In the genomic region with DNA sequence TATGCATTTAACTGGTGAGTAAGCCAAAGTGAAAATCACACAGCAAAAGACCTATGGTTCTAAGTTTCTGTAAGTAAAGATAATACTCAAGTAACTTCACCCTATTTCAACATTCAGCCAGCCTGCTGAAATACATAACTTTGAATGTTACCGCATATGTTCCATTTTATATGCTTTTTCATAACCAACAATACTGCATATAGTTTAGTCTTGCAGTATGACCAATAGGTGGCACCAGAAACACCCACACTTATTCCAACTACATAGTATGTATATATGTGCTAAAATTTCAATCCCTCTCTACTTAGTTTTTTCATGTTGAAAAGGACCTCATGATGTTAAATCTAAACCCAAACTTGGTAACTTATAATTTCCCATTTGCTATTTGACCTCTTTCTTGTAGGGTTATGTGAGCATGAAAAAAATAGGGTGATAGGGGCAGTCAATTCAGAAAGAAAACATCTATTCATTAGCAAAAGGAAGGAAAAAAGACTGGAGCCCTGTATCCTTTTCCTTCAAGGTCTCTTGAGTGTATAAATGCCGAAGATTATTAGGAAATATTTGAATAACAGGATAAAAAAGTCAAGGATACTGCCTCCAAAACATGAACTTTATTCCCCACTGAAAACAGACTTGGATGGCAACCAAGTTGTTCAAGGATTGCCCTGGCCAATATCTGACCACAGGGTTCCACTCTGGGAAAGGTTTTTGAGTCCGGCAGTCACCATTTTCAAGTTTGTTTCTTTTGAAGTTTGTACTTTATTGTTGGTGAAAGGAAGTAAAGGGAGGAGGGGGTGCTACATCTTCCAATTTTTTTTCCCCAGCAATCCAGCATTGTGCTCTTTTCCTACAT, we compare ENCODE assay signal across 8 cellular contexts. TPM values are rescaled to one million over a fixed set of nuclear protein-coding genes. Genes with fewer than 3 reads are reported as not detected.
DNase-seq lines count a peak whose midpoint lies in the region; ATAC-seq and TF ChIP-seq lines count a peak whose summit lies in the region.

No MANE protein-coding gene starts in this region.

- CTCF ChIA-PET in Calu3 (lab: Charles Lee): no interaction called here

- no peak overlapping the region for H3K9ac ChIP-seq in Loucy (ENCODE audit: low read depth, low read length, poor library complexity, severe bottlenecking)
- H3K9ac ChIP-seq in neuronal stem cell (ENCODE audit: low read depth, low read length, poor library complexity): no peak overlapping the region

- no peak overlapping the region for H3K23ac ChIP-seq in neuronal stem cell (ENCODE audit: low read depth, low read length, poor library complexity)

- no peaks in the 10 kb centered on the region for H3F3A ChIP-seq in Loucy (ENCODE audit: low read depth)

- no peak overlapping the region for H2BK15ac ChIP-seq in neuronal stem cell (ENCODE audit: low read length)

- H3K27me3 ChIP-seq in Loucy (ENCODE audit: insufficient read depth, low read length, poor library complexity, severe bottlenecking): no peaks in the 10 kb centered on the region
- peaks cover 0 to 2% (median 0%) of the 10 kb centered on the region in 3 experiments for H3K27me3 ChIP-seq in neuronal stem cell (ENCODE audit: control insufficient read depth in 3 of 3, insufficient read depth in 3 of 3, low read depth in 1 of 3, low read length in 3 of 3)

- peak; percentile 83 for ATAC-seq in GM19035 (IDR thresholded peaks at IDR 0.05; ENCODE audit: unreplicated experiment)

- H3K27me3 Mint-ChIP-seq in Calu3 (ENCODE audit: unreplicated experiment): no peaks in the 10 kb centered on the region

- in situ Hi-C loops in astrocyte of the cerebellum (cut with HindIII; ENCODE audit: low sequenced_read_pairs): no loop called here

- H3K9me3 ChIP-seq in Loucy (ENCODE audit: insufficient read depth, low read depth, low read length): no peaks in the 10 kb centered on the region
- no peaks in the 10 kb centered on the region for H3K9me3 ChIP-seq in neuronal stem cell (replicated peaks in 1 of 2; ENCODE audit: control insufficient read depth in 2 of 2, insufficient read depth in 1 of 2, low read depth in 1 of 2, low read length in 2 of 2)

- H3K36me3 ChIP-seq in Loucy (ENCODE audit: insufficient read depth, low read length) (no peaks in the 10 kb centered on the region), neuronal stem cell (replicated peaks in 1 of 2; ENCODE audit: control insufficient read depth in 2 of 2, insufficient read depth in 2 of 2, low read length in 2 of 2) (no peaks in the 10 kb centered on the region)

- H3K4ac ChIP-seq in neuronal stem cell (ENCODE audit: low read length): no peak overlapping the region

- no CpG with 5 or more reads among the region's 3 CpGs for WGBS in neuronal stem cell (ENCODE audit: extremely low coverage in 2 of 2, insufficient read length in 2 of 2, insufficient replicate concordance in 1 of 2), 2 donors

- H3K36me3 Mint-ChIP-seq in Calu3 (ENCODE audit: insufficient read depth, unreplicated experiment): no peaks in the 10 kb centered on the region

- H3K4me3 ChIP-seq in Loucy (ENCODE audit: low read length, poor library complexity, severe bottlenecking) (no peak overlapping the region), astrocyte of the cerebellum (ENCODE audit: low read depth, low read length) (no peak overlapping the region), neuronal stem cell (ENCODE audit: low read length in 2 of 2) (no peak overlapping the region)

- H3K27ac Mint-ChIP-seq in Calu3 (ENCODE audit: unreplicated experiment): no peak overlapping the region

- DNase-seq in Calu3: no peak
- DNase-seq in astrocyte of the cerebellum (ENCODE audit: low read depth): peak; percentile 42
- DNase-seq in left kidney (ENCODE audit: low read depth, low spot score): peak; percentile 39
- no peak for DNase-seq in neuronal stem cell (ENCODE audit: low spot score)
- DNase-seq in nucleus accumbens (lab: John Stamatoyannopoulos, UW): no peak
- DNase-seq in germinal center (ENCODE audit: low spot score): no peak

- H4K20me1 ChIP-seq in Loucy (ENCODE audit: insufficient read depth, low read length, poor library complexity, severe bottlenecking): no peaks in the 10 kb centered on the region

- H3K27ac ChIP-seq in neuronal stem cell (replicated peaks; ENCODE audit: low read length): no peak overlapping the region

- no peak overlapping the region for H2BK12ac ChIP-seq in neuronal stem cell (ENCODE audit: low read length)

- no peak overlapping the region for H3K18ac ChIP-seq in neuronal stem cell (ENCODE audit: low read length)

- intact Hi-C loops in Calu3 (cut with micrococcal nuclease; ENCODE audit: unreplicated experiment): loop anchor here (1.0 kb wide), 1 partner anchor 311 kb away; no protein-coding TSS in a partner anchor

- no TSS peak for BruUV-seq in Calu3 (replicated peaks; lab: Mats Ljungman, UMichigan)

- TF ChIP-seq CTCF in Calu3 (IDR thresholded peaks at IDR 0.05; ENCODE audit: unreplicated experiment) (peak; percentile 19), Loucy (conservative IDR thresholded peaks at IDR 0.05; ENCODE audit: low read length) (peak; percentile 89), astrocyte of the cerebellum (IDR thresholded peaks at IDR 0.05; ENCODE audit: low read depth, low read length, missing control alignments) (peak; percentile 54)

- H3K4me1 Mint-ChIP-seq in Calu3 (ENCODE audit: low read depth, unreplicated experiment): no peaks in the 10 kb centered on the region

- 0 out of 2 replicates have a peak overlapping the region, but pooled peaks have one; percentile 14 for H2AFZ ChIP-seq in Loucy (ENCODE audit: low read length)
- H2AFZ ChIP-seq in neuronal stem cell (ENCODE audit: low read length): no peak overlapping the region

- no peaks in the 10 kb centered on the region for H3K79me1 ChIP-seq in neuronal stem cell (ENCODE audit: low read depth, low read length)

- no peak overlapping the region for H3K4me3 Mint-ChIP-seq in Calu3 (ENCODE audit: low read depth, unreplicated experiment)

- no peaks in the 10 kb centered on the region for H3K4me1 ChIP-seq in Loucy (ENCODE audit: insufficient read depth, low read length, poor library complexity, severe bottlenecking)
- no peaks in the 10 kb centered on the region for H3K4me1 ChIP-seq in neuronal stem cell (ENCODE audit: control insufficient read depth in 2 of 2, insufficient read depth in 1 of 2, low read depth in 1 of 2, low read length in 2 of 2)

- H3K9me2 ChIP-seq in Loucy (replicated peaks; ENCODE audit: low read depth, low read length): no peaks in the 10 kb centered on the region

- H2BK120ac ChIP-seq in neuronal stem cell (ENCODE audit: low read depth, low read length): no peak overlapping the region

- H3K4me2 ChIP-seq in Loucy (ENCODE audit: low read depth, low read length, poor library complexity, severe bottlenecking): no peak overlapping the region
- no peak overlapping the region for H3K4me2 ChIP-seq in neuronal stem cell (ENCODE audit: insufficient read depth, low read length, poor library complexity, severe bottlenecking)

- H3K79me2 ChIP-seq in Loucy (ENCODE audit: insufficient read depth, low read length): no peaks in the 10 kb centered on the region

- H4K91ac ChIP-seq in neuronal stem cell (ENCODE audit: low read depth, low read length, poor library complexity): no peak overlapping the region

- no peak overlapping the region for H2BK5ac ChIP-seq in neuronal stem cell (ENCODE audit: low read length)

- no peak overlapping the region for H4K8ac ChIP-seq in neuronal stem cell (ENCODE audit: low read depth, low read length)

- no peak overlapping the region for H2AK5ac ChIP-seq in neuronal stem cell (ENCODE audit: low read depth, low read length)

- no peaks in the 10 kb centered on the region for H3K9me3 Mint-ChIP-seq in Calu3 (ENCODE audit: low read depth, unreplicated experiment)

- H3K14ac ChIP-seq in neuronal stem cell (ENCODE audit: low read length): no peak overlapping the region

RNA-seq across cellular contexts. Expression of a gene that starts 23.8 kb away (rescaled TPM):
- total RNA-seq in Calu3 (2022): 2.5 and 2.7 TPM in 2 replicates
- 3.3 TPM for polyA plus RNA-seq in neuronal stem cell (2013, experiment 1 of 2)
- 3.4 TPM for polyA plus RNA-seq in neuronal stem cell (2013, experiment 2 of 2)

RNA-seq across cellular contexts. Expression of a gene that starts 58.8 kb away (rescaled TPM):
- 11.1 and 12.6 TPM in 2 replicates for total RNA-seq in Calu3 (2022)
- polyA plus RNA-seq in neuronal stem cell (2013, experiment 1 of 2): 20.0 TPM
- 18.8 TPM for polyA plus RNA-seq in neuronal stem cell (2013, experiment 2 of 2)

Comparison
In these comparisons a context has a peak if more than half of its experiments do, and no peak if none do; other contexts are left out.
1. DNase-seq: peak in astrocyte of the cerebellum (single experiment) and left kidney (single experiment); none in Calu3 (single experiment), neuronal stem cell (single experiment), nucleus accumbens (0 of 56) and germinal center (single experiment).
2. CTCF ChIP-seq: peak in every context shown above with its lines; median percentile 89 in Loucy; 54 in astrocyte of the cerebellum; 19 in Calu3.